Comparison of ENCODE assay signal across 1 cellular context in the genomic region with DNA sequence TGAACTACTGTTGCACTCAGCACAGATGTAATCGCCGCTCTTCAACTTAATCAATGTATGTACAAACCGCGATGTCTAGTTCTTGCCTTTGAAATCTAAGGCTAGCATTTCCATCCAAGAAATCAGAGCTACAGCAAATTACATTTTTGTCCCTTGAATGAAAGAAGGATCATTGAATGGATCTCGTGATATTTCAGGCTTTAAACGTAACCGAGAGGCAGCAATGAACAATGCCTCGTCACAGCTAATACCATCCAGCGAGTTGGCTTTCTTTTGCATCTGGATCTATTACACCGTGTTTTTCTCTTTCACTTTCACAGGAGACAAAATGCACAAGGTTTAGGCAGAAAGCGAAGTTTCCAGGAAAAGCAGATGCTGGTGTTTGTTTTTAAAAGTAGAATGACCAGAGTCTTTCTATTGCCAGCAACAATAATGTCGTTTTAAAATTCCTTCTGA.
TF ChIP-seq lines count a peak whose summit lies in the region.

No MANE protein-coding gene starts in this region.

TF ChIP-seq in HEK293, 187 proteins besides CTCF, POLR2A, EP300 and RAD21 (continued from another document):
- TF ChIP-seq, protein P1, sequence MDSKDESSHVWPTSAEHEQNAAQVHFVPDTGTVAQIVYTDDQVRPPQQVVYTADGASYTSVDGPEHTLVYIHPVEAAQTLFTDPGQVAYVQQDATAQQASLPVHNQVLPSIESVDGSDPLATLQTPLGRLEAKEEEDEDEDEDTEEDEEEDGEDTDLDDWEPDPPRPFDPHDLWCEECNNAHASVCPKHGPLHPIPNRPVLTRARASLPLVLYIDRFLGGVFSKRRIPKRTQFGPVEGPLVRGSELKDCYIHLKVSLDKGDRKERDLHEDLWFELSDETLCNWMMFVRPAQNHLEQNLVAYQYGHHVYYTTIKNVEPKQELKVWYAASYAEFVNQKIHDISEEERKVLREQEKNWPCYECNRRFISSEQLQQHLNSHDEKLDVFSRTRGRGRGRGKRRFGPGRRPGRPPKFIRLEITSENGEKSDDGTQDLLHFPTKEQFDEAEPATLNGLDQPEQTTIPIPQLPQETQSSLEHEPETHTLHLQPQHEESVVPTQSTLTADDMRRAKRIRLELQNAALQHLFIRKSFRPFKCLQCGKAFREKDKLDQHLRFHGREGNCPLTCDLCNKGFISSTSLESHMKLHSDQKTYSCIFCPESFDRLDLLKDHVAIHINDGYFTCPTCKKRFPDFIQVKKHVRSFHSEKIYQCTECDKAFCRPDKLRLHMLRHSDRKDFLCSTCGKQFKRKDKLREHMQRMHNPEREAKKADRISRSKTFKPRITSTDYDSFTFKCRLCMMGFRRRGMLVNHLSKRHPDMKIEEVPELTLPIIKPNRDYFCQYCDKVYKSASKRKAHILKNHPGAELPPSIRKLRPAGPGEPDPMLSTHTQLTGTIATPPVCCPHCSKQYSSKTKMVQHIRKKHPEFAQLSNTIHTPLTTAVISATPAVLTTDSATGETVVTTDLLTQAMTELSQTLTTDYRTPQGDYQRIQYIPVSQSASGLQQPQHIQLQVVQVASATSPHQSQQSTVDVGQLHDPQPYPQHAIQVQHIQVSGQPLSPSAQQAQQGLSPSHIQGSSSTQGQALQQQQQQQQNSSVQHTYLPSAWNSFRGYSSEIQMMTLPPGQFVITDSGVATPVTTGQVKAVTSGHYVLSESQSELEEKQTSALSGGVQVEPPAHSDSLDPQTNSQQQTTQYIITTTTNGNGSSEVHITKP (tag by site-specific recombination; IDR thresholded peaks at IDR 0.05) = peak; percentile 38; the same call in 1 of the 2 replicates
